13 cellular contexts compared by ENCODE assay signal in genomic region chr4:182745268-182745667, GRCh38.
A peak's percentile ranks its signal among the peaks of the same experiment; 100 is the strongest.
DNase-seq lines count a peak whose midpoint lies in the region; ATAC-seq and TF ChIP-seq lines count a peak whose summit lies in the region.
"Had no signal": no experiment of that assay in that cellular context is flagged by ENCODE, and none has a peak within 500 bp of the region (broad histone marks: within the 10 kb centered on the region; RNA-seq: fewer than 3 reads in every experiment).

No MANE protein-coding gene starts in this region.

- H2AFZ ChIP-seq in SK-N-SH (ENCODE audit: low read depth), result no peak overlapping the region
- H2AFZ ChIP-seq in PC-9, result no peak overlapping the region
- H2AFZ ChIP-seq in osteoblast (ENCODE audit: low read length), result no peak overlapping the region

- H4K20me1 ChIP-seq in SK-N-SH (ENCODE audit: insufficient read depth), result no peaks in the 10 kb centered on the region
- H4K20me1 ChIP-seq in PC-9 (ENCODE audit: insufficient read depth), result no peaks in the 10 kb centered on the region
- no peaks in the 10 kb centered on the region for H4K20me1 ChIP-seq in osteoblast (ENCODE audit: insufficient read depth, low read length)

- H3K9me2 ChIP-seq in SK-N-SH, result no peaks in the 10 kb centered on the region
- no peaks in the 10 kb centered on the region for H3K9me2 ChIP-seq in PC-9 (ENCODE audit: insufficient read depth)

- CTCF ChIA-PET in SK-N-SH (lab: Yijun Ruan, JAX), result no interaction called here
- CTCF ChIA-PET in PC-9 (lab: Charles Lee), result no interaction called here

- TF ChIP-seq EP300 in SK-N-SH (IDR thresholded peaks at IDR 0.05; ENCODE audit: borderline replicate concordance in 1 of 2, low read depth in 1 of 2, low read length in 1 of 2) (peak in 1 of 2 experiments; percentile 60; a peak in 2 of 4 replicates), suprapubic skin (IDR thresholded peaks at IDR 0.05) (no peak)

- no peak for TF ChIP-seq POLR2A in suprapubic skin (IDR thresholded peaks at IDR 0.05)

- DNase-seq in SK-N-SH (peak; percentile 41), NCI-H226 (peak; percentile 67), brain microvascular endothelial cell (peak; percentile 7), NCI-H2227 treated with DMSO at 0.1 percent for 48 hours (lab: John Stamatoyannopoulos, UW) (no peak), PC-9 (no peak), osteoblast (ENCODE audit: insufficient read length, low spot score, missing footprints) (no peak), suprapubic skin (ENCODE audit: low spot score in 2 of 2) (no peak)
- DNase-seq: activated naive CD8-positive, alpha-beta T cell treated with anti-CD3 and anti-CD28 coated beads for 36 hours; HCEC 1CT; left colon; posterior cingulate gyrus had no signal

- POLR2A ChIA-PET in SK-N-SH (lab: Yijun Ruan, JAX), result no interaction called here
- POLR2A ChIA-PET in PC-9 (lab: Charles Lee; ENCODE audit: unreplicated experiment), result no interaction called here

- H3K79me2 ChIP-seq in SK-N-SH (ENCODE audit: insufficient read depth) (no peaks in the 10 kb centered on the region), PC-9 (ENCODE audit: low read depth) (no peaks in the 10 kb centered on the region), osteoblast (ENCODE audit: insufficient read depth, low read length) (no peaks in the 10 kb centered on the region)

- no TSS peak for BruUV-seq in PC-9 (replicated peaks; lab: Mats Ljungman, UMichigan)

- peaks cover 8 to 20% of the 10 kb centered on the region in 2 experiments for H3K36me3 ChIP-seq in SK-N-SH (replicated peaks in 1 of 2; ENCODE audit: control insufficient read depth in 1 of 2, insufficient read depth in 2 of 2, low read length in 1 of 2)
- no peaks in the 10 kb centered on the region for H3K36me3 ChIP-seq in brain microvascular endothelial cell (replicated peaks)
- no peaks in the 10 kb centered on the region for H3K36me3 ChIP-seq in PC-9 (ENCODE audit: low read depth)
- no peaks in the 10 kb centered on the region for H3K36me3 ChIP-seq in osteoblast (ENCODE audit: insufficient read depth, low read length)
- H3K36me3 ChIP-seq in suprapubic skin, result no peaks in the 10 kb centered on the region

- no peak for ATAC-seq in SK-N-SH treated with all-trans-retinoic acid at 6 μM for 48 hours
- ATAC-seq: activated CD4-positive, CD25-positive, alpha-beta regulatory T cell treated with anti-CD3 and anti-CD28 coated beads, Interleukin-2, amount 50 U/mL, for 24 hours; left colon had no signal

- H3K4me2 ChIP-seq in SK-N-SH (no peak overlapping the region), PC-9 (no peak overlapping the region), osteoblast (ENCODE audit: insufficient read depth, low read length) (no peak overlapping the region)

- no peaks in the 10 kb centered on the region for H3K27me3 ChIP-seq in SK-N-SH (ENCODE audit: insufficient read depth)
- H3K27me3 ChIP-seq in brain microvascular endothelial cell (replicated peaks), result no peaks in the 10 kb centered on the region
- peaks cover 35% of the 10 kb centered on the region for H3K27me3 ChIP-seq in PC-9 (ENCODE audit: insufficient read depth, low read depth)
- H3K27me3 ChIP-seq in osteoblast (ENCODE audit: insufficient read depth, low read length), result no peaks in the 10 kb centered on the region
- H3K27me3 ChIP-seq in suprapubic skin, result no peaks in the 10 kb centered on the region

- in situ Hi-C loops in brain microvascular endothelial cell (cut with HindIII; ENCODE audit: low pct_ligation_motif_present, low sequenced_read_pairs), result no loop called here

- WGBS in SK-N-SH (ENCODE audit: low lambda C conversion rate), result 55% methylated on average over 4 of the region's 4 CpGs
- WGBS in suprapubic skin, result 35% methylated on average over 4 of the region's 4 CpGs

- H3K4me1 ChIP-seq in SK-N-SH (ENCODE audit: control insufficient read depth in 1 of 2, insufficient read depth in 2 of 2, low read depth in 1 of 2, low read length in 1 of 2) (peaks cover 0 to 17% of the 10 kb centered on the region in 2 experiments; a peak in 3 of 4 replicates), PC-9 (replicated peaks; ENCODE audit: insufficient read depth) (no peaks in the 10 kb centered on the region), osteoblast (ENCODE audit: insufficient read depth, low read length) (no peaks in the 10 kb centered on the region), suprapubic skin (peaks cover 11% of the 10 kb centered on the region)

- H3K9me3 ChIP-seq in SK-N-SH, result 0 out of 2 replicates have a peak, but pooled peaks cover 4% of the 10 kb centered on the region
- H3K9me3 ChIP-seq in PC-9 (ENCODE audit: insufficient read depth, low read depth), result no peaks in the 10 kb centered on the region
- H3K9me3 ChIP-seq in osteoblast (ENCODE audit: low read depth, low read length), result no peaks in the 10 kb centered on the region
- H3K9me3 ChIP-seq in suprapubic skin, result no peaks in the 10 kb centered on the region

- no peak for TF ChIP-seq CTCF in SK-N-SH (IDR thresholded peaks at IDR 0.05)
- TF ChIP-seq CTCF in brain microvascular endothelial cell (IDR thresholded peaks at IDR 0.05; ENCODE audit: low read depth, low read length, missing control alignments), result no peak
- no peak for TF ChIP-seq CTCF in PC-9 (conservative IDR thresholded peaks at IDR 0.05)
- no peak for TF ChIP-seq CTCF in osteoblast (IDR thresholded peaks at IDR 0.05; ENCODE audit: extremely low read depth, low read depth, low read length)
- no peak for TF ChIP-seq CTCF in suprapubic skin (IDR thresholded peaks at IDR 0.05)

- H3K9ac ChIP-seq in SK-N-SH, result no peak overlapping the region

- intact Hi-C loops in PC-9 (cut with micrococcal nuclease; ENCODE audit: unreplicated experiment), result no loop called here

- H3K4me3 ChIP-seq in SK-N-SH (ENCODE audit: low read depth in 2 of 2, low read length in 1 of 2), result no peak overlapping the region
- H3K4me3 ChIP-seq in brain microvascular endothelial cell (ENCODE audit: low read depth, low read length), result no peak overlapping the region
- H3K4me3 ChIP-seq in PC-9, result no peak overlapping the region
- H3K4me3 ChIP-seq in osteoblast (ENCODE audit: insufficient read depth, low read length), result no peak overlapping the region
- H3K4me3 ChIP-seq in suprapubic skin, result no peak overlapping the region

- no peak; the same call in 1 of the 2 replicates for TF ChIP-seq RAD21 in SK-N-SH (IDR thresholded peaks at IDR 0.05; ENCODE audit: low read length)

- H3F3A ChIP-seq in SK-N-SH (replicated peaks; ENCODE audit: insufficient read depth) (peaks cover 7% of the 10 kb centered on the region), PC-9 (ENCODE audit: insufficient read depth, low read depth) (no peaks in the 10 kb centered on the region)

- H3K27ac ChIP-seq in SK-N-SH (ENCODE audit: low read depth in 2 of 2, low read length in 1 of 2) (peak overlapping the region in 1 of 2 experiments; percentile 19; a peak in 1 of 4 replicates), brain microvascular endothelial cell (no peak overlapping the region), PC-9 (no peak overlapping the region), osteoblast (ENCODE audit: low read depth, low read length) (no peak overlapping the region), suprapubic skin (no peak overlapping the region)

TF ChIP-seq in SK-N-SH, 30 proteins besides CTCF, POLR2A, EP300 and RAD21:
- TF ChIP-seq USF2 (IDR thresholded peaks at IDR 0.05; ENCODE audit: borderline replicate concordance, low read depth, low read length), result no peak
- peak; percentile 36; the same call in 1 of the 2 replicates for TF ChIP-seq GATA2 (CRISPR knock-in tag; IDR thresholded peaks at IDR 0.05)
- 0 out of 2 replicates have a peak, but pooled peaks have one; percentile 12 for TF ChIP-seq RCOR1 (IDR thresholded peaks at IDR 0.05; ENCODE audit: low read length)

TF ChIP-seq in SK-N-SH treated with all-trans-retinoic acid at 6 μM for 48 hours, 23 proteins besides CTCF, POLR2A, EP300 and RAD21 (continues in another document):
- TF ChIP-seq ARNTL (CRISPR knock-in tag; IDR thresholded peaks at IDR 0.05; ENCODE audit: borderline replicate concordance, low read depth), result no peak
- no peak for TF ChIP-seq PPARA (CRISPR knock-in tag; IDR thresholded peaks at IDR 0.05; ENCODE audit: borderline replicate concordance)
- no peak for TF ChIP-seq ZC3H10 (CRISPR knock-in tag; IDR thresholded peaks at IDR 0.05)
- no peak for TF ChIP-seq GLIS3 (CRISPR knock-in tag; IDR thresholded peaks at IDR 0.05)
- TF ChIP-seq ZNF565 (CRISPR knock-in tag; conservative IDR thresholded peaks at IDR 0.05; ENCODE audit: low read depth), result no peak
- TF ChIP-seq OSR1 (CRISPR knock-in tag; IDR thresholded peaks at IDR 0.05), result no peak
- no peak for TF ChIP-seq PATZ1 (CRISPR knock-in tag; IDR thresholded peaks at IDR 0.05; ENCODE audit: borderline replicate concordance)
- TF ChIP-seq ZNF8 (CRISPR knock-in tag; IDR thresholded peaks at IDR 0.05), result no peak
- TF ChIP-seq POU6F1 (CRISPR knock-in tag; IDR thresholded peaks at IDR 0.05; ENCODE audit: borderline replicate concordance, low read depth), result no peak

Comparison
In these comparisons a context has a peak if more than half of its experiments do, and no peak if none do; other contexts are left out.
1. DNase-seq: peak in SK-N-SH (single experiment), NCI-H226 (single experiment) and brain microvascular endothelial cell (single experiment); none in NCI-H2227 treated with DMSO at 0.1 percent for 48 hours (single experiment), PC-9 (0 of 2), osteoblast (single experiment) and suprapubic skin (0 of 2).